ENCODE assay signal across 18 cellular contexts in the genomic region with DNA sequence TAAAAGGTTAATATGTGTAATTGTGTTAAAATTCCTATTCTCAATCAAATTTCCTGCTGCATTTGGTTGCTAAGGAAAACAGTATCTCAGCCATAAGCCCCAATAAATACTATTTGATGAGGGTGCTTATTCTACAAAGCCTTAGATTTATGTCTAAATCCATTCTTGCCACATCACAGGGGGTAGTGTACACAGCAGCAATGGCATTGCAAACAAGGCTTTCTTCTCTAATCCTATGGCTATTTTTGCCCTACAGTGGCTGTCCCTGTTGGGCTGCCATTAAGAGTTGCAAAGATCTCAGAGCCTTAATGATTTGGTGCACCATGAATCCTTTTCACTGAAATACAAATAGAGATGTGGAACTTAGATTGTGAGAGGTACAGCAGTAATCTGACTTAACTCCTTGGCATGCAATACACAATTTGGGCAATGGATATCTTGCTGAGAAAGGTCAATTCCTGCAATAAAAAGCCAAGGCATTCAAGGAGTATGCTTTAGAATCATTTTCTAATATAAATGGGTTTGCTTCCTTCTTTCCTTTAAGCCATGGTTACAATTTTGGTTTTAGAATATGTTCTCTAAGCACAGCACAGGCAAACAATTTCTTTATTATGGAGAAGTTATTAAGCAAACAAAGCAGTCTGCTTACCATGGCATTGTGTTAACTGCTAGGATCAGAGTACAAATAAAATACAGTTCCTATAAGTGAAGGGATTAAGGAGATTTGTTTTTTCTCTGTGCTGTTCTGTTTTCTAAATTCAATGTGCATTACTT. TPM values are rescaled to one million over a fixed set of nuclear protein-coding genes. Genes with fewer than 3 reads are reported as not detected.
A peak's percentile ranks its signal among the peaks of the same experiment; 100 is the strongest.
DNase-seq lines count a peak whose midpoint lies in the region; TF ChIP-seq lines count a peak whose summit lies in the region.
"Had no signal": no experiment of that assay in that cellular context is flagged by ENCODE, and none has a peak within 500 bp of the region (broad histone marks: within the 10 kb centered on the region; RNA-seq: fewer than 3 reads in every experiment).

No MANE protein-coding gene starts in this region.

- no peaks in the 10 kb centered on the region for H3K9me3 Mint-ChIP-seq in neural progenitor cell
- H3K9me3 Mint-ChIP-seq: CD4-positive, alpha-beta T cell; T-helper 1 cell treated with Interleukin-12 subunit alpha and Interleukin-12 subunit beta and Interleukin-4 antibody, amounts not matched to agents 30 μg/mL and 1 μg/mL, for 36 hours had no signal

- no peak overlapping the region for H3K27ac Mint-ChIP-seq in neural progenitor cell
- H3K27ac Mint-ChIP-seq: B cell; CD4-positive, alpha-beta T cell; T-helper 1 cell treated with Interleukin-12 subunit alpha and Interleukin-12 subunit beta and Interleukin-4 antibody, amounts not matched to agents 30 μg/mL and 1 μg/mL, for 36 hours had no signal

- no peak overlapping the region for H2AFZ ChIP-seq in neural progenitor cell (replicated peaks)

- H3K9ac ChIP-seq in neural progenitor cell, result no peak overlapping the region

- no peaks in the 10 kb centered on the region for H3K79me2 ChIP-seq in neural progenitor cell (ENCODE audit: low read depth)

- H3K4me2 ChIP-seq in neural progenitor cell, result peak overlapping the region; percentile 3

- no peak for TF ChIP-seq CTCF in neural progenitor cell (IDR thresholded peaks at IDR 0.05)

- no peak overlapping the region for H3K4me3 ChIP-seq in neural progenitor cell

- DNase-seq in NCI-H82 (lab: John Stamatoyannopoulos, UW) (peak; percentile 17), NCI-H82 treated with DMSO at 0.1 percent for 48 hours (lab: John Stamatoyannopoulos, UW; ENCODE audit: unreplicated experiment) (no peak), NCI-H1092 (lab: John Stamatoyannopoulos, UW) (peak; percentile 20), NCI-H748 (lab: John Stamatoyannopoulos, UW; ENCODE audit: unreplicated experiment) (peak; percentile 95), neural progenitor cell (ENCODE audit: low spot score) (peak; percentile 35), OCI-M2 (lab: John Stamatoyannopoulos, UW; ENCODE audit: unreplicated experiment) (no peak), medulla oblongata (ENCODE audit: extremely low spot score) (no peak)
- DNase-seq in activated naive CD4-positive, alpha-beta T cell (lab: John Stamatoyannopoulos, UW), result no peak
- DNase-seq: ACHN; CD4-positive, alpha-beta T cell; KG1; NCI-H1105 treated with DMSO at 0.1 percent for 48 hours; NCI-H2107; NCI-H524; SHP77 treated with DMSO at 0.1 percent for 48 hours had no signal

- H3K36me3 Mint-ChIP-seq in neural progenitor cell, result peaks cover 3% of the 10 kb centered on the region

- H3K27ac ChIP-seq in neural progenitor cell, result no peak overlapping the region

- peaks cover 9% of the 10 kb centered on the region for H3K4me1 Mint-ChIP-seq in neural progenitor cell
- H3K4me1 Mint-ChIP-seq: B cell had no signal

- peaks cover 17% of the 10 kb centered on the region for H3K4me1 ChIP-seq in neural progenitor cell

- no peaks in the 10 kb centered on the region for H3K36me3 ChIP-seq in neural progenitor cell

- no peak overlapping the region for H3K4me3 Mint-ChIP-seq in neural progenitor cell
- H3K4me3 Mint-ChIP-seq: B cell; CD4-positive, alpha-beta T cell; T-helper 1 cell treated with Interleukin-12 subunit alpha and Interleukin-12 subunit beta and Interleukin-4 antibody, amounts not matched to agents 30 μg/mL and 1 μg/mL, for 36 hours had no signal

- peaks cover 3% of the 10 kb centered on the region for H3K27me3 Mint-ChIP-seq in neural progenitor cell (ENCODE audit: insufficient read depth, low read depth)
- H3K27me3 Mint-ChIP-seq: B cell; CD4-positive, alpha-beta T cell had no signal

- no peaks in the 10 kb centered on the region for H3K27me3 ChIP-seq in neural progenitor cell

- H3F3A ChIP-seq in neural progenitor cell (ENCODE audit: low read depth), result peaks cover under 1% of the 10 kb centered on the region

- H4K20me1 ChIP-seq in neural progenitor cell (ENCODE audit: low read depth), result no peaks in the 10 kb centered on the region

- no peaks in the 10 kb centered on the region for H3K9me3 ChIP-seq in neural progenitor cell (ENCODE audit: low read depth)

RNA-seq across cellular contexts. Expression of a gene that starts 36.8 kb away (rescaled TPM):
- 0.25 and 0.39 TPM in 2 replicates for total RNA-seq in neural progenitor cell (ENCODE audit: low replicate concordance)
- total RNA-seq: H4 had no signal

Comparison
In these comparisons a context has a peak if more than half of its experiments do, and no peak if none do; other contexts are left out.
1. DNase-seq: peak in NCI-H82 (single experiment), NCI-H1092 (single experiment), NCI-H748 (single experiment) and neural progenitor cell (single experiment); none in NCI-H82 treated with DMSO at 0.1 percent for 48 hours (single experiment), activated naive CD4-positive, alpha-beta T cell (0 of 4), OCI-M2 (single experiment) and medulla oblongata (single experiment).